Comparison of ENCODE assay signal across 27 cellular contexts in genomic region chr2:78355967-78356366, GRCh38.
"Had no signal": no experiment of that assay in that cellular context is flagged by ENCODE, and none has a peak within 500 bp of the region (broad histone marks: within the 10 kb centered on the region; RNA-seq: fewer than 3 reads in every experiment).

No MANE protein-coding gene starts in this region.

- FAIRE-seq: colon, endothelial cell of umbilical vein, islet of Langerhans, TTC549 had no signal

- H3K36me3 ChIP-seq: adrenal gland, ascending aorta, brain microvascular endothelial cell, gastrocnemius medialis, prostate gland, spleen, uterus had no signal

- H3K27me3 ChIP-seq: adrenal gland, ascending aorta, brain microvascular endothelial cell, dorsolateral prefrontal cortex, gastrocnemius medialis, spleen, testis, uterus had no signal

- H3K4me1 ChIP-seq: adrenal gland, ascending aorta, gastrocnemius medialis, prostate gland, spleen, testis, uterus had no signal

- H3K4me3 ChIP-seq: adrenal gland, ascending aorta, dorsolateral prefrontal cortex, gastrocnemius medialis, prostate gland, spleen, testis, uterus had no signal

- H3K9me3 ChIP-seq: adrenal gland, ascending aorta, gastrocnemius medialis, prostate gland, testis, uterus had no signal

- H3K27ac ChIP-seq: adrenal gland, ascending aorta, brain microvascular endothelial cell, dorsolateral prefrontal cortex, gastrocnemius medialis, prostate gland, spleen, testis, uterus had no signal

- ATAC-seq: activated naive CD4-positive, alpha-beta T cell treated with anti-CD3 and anti-CD28 coated beads, Interleukin-2, amount 50 U/mL, for 72 hours; activated T-helper 17 cell treated with anti-CD3 and anti-CD28 coated beads, Interleukin-2, amount 50 U/mL, for 72 hours; effector memory CD8-positive, alpha-beta T cell; esophagus mucosa; gastrocnemius medialis; left cardiac atrium; natural killer cell treated with Interleukin-12 subunit alpha and Interleukin-12 subunit beta and Interleukin-15 and Interleukin-18, amount 100 ng/mL, for 72 hours had no signal

- DNase-seq: activated CD8-positive, alpha-beta memory T cell treated with anti-CD3 and anti-CD28 coated beads for 24 hours; activated CD8-positive, alpha-beta memory T cell treated with anti-CD3 and anti-CD28 coated beads, Interleukin-2, amount 50 U/mL, for 4 hours; activated T-cell treated with anti-CD3 and anti-CD28 coated beads, Interleukin-2, amount 50 U/mL, for 24 hours; adrenal gland; brain microvascular endothelial cell; caudate nucleus; effector memory CD8-positive, alpha-beta T cell; gastrocnemius medialis; hypothalamus; left cardiac atrium; spleen; stimulated activated CD4-positive, alpha-beta T cell treated with anti-CD3 and anti-CD28 coated beads, Interleukin-4, amount 100 ng/mL, for 1 hour; stimulated activated naive CD4-positive, alpha-beta T cell; testis; trophoblast cell; uterus had no signal
